In the genomic region with DNA sequence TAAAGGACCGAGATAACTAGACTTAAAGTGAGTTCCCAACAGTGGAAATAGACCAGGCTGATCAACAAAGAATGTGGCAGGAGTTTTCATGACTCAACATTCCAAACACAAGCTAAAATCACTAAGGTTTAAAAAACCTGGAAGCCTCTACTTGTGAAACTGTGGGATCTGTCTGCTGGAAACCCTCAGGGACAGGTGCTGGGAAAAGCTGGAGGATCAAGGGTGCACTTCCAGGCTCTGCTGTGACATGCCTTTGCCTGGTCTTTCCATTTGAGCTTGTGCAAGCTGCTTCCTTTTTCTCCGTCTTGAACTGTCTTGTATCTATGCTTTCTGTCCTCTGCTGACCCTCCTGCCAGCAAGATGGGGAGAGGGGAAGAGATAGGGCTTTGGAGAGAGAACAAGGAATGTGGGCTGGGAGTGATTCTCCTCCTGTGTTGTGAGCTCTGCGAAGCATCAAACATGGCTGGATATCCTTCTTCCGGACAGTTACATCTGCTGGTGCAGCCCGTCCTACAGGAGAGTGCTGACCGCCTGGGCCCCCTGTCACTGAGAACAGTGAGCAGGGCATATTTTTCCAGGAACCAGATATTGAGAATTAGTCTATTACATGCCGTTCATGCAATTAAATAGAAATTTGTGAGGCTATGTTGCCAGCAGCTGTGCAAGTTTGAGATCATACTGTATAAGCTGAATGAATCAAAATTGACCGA, we compare ENCODE assay signal across 17 cellular contexts. TPM values are rescaled to one million over a fixed set of nuclear protein-coding genes. Genes with fewer than 3 reads are reported as not detected.
DNase-seq lines count a peak whose midpoint lies in the region; ATAC-seq and TF ChIP-seq lines count a peak whose summit lies in the region.
"Had no signal": no experiment of that assay in that cellular context is flagged by ENCODE, and none has a peak within 500 bp of the region (broad histone marks: within the 10 kb centered on the region; RNA-seq: fewer than 3 reads in every experiment).

No MANE protein-coding gene starts in this region.

- H3K27ac ChIP-seq in AG04450 (ENCODE audit: low read depth, low read length): peak overlapping the region; percentile 33
- no peak overlapping the region for H3K27ac ChIP-seq in gastroesophageal sphincter
- H3K27ac ChIP-seq: body of pancreas, vagina, WERI-Rb-1 had no signal

- no peak for ATAC-seq in memory B cell (ENCODE audit: low read depth)
- no peak for ATAC-seq in HG02571 (IDR thresholded peaks at IDR 0.05; ENCODE audit: unreplicated experiment)
- ATAC-seq in gastroesophageal sphincter: no peak
- no peak for ATAC-seq in GM21528 (IDR thresholded peaks at IDR 0.05; ENCODE audit: low FRiP score, unreplicated experiment)
- ATAC-seq: body of pancreas had no signal

- POLR2A ChIA-PET in AG04450 (lab: Yijun Ruan, JAX): interaction anchor here (1.0 to 2.4 kb wide), 2 partner anchors 9 to 16 kb away, joined by 4 to 14 read pairs; no protein-coding TSS in a partner anchor

- no peaks in the 10 kb centered on the region for H3K27me3 Mint-ChIP-seq in dendritic cell treated with granulocyte-macrophage colony-stimulating factor and Interleukin-4, amounts not matched to agents 40 ng/mL and 50 ng/mL, for 4 days
- no peaks in the 10 kb centered on the region for H3K27me3 Mint-ChIP-seq in memory B cell

- H3K27me3 ChIP-seq in AG04450 (ENCODE audit: control insufficient read depth, insufficient read depth, low read length) (no peaks in the 10 kb centered on the region), gastroesophageal sphincter (peaks cover 7% of the 10 kb centered on the region)
- H3K27me3 ChIP-seq: body of pancreas, vagina had no signal

- no peak overlapping the region for H3K4me3 ChIP-seq in AG04450 (ENCODE audit: low read depth, low read length)
- no peak overlapping the region for H3K4me3 ChIP-seq in gastroesophageal sphincter
- H3K4me3 ChIP-seq: body of pancreas, vagina had no signal

- TF ChIP-seq CTCF in AG04450 (IDR thresholded peaks at IDR 0.05; ENCODE audit: low read depth, low read length) (no peak), gastroesophageal sphincter (IDR thresholded peaks at IDR 0.05) (no peak)

- peaks cover 49% of the 10 kb centered on the region for H3K36me3 Mint-ChIP-seq in dendritic cell treated with granulocyte-macrophage colony-stimulating factor and Interleukin-4, amounts not matched to agents 40 ng/mL and 50 ng/mL, for 4 days (ENCODE audit: low read depth)
- no peaks in the 10 kb centered on the region for H3K36me3 Mint-ChIP-seq in memory B cell

- TF ChIP-seq POLR2A in gastroesophageal sphincter (IDR thresholded peaks at IDR 0.05): no peak

- H3K4me1 Mint-ChIP-seq in dendritic cell treated with granulocyte-macrophage colony-stimulating factor and Interleukin-4, amounts not matched to agents 40 ng/mL and 50 ng/mL, for 4 days (ENCODE audit: low read depth): peaks cover 95% of the 10 kb centered on the region
- peaks cover 43% of the 10 kb centered on the region for H3K4me1 Mint-ChIP-seq in memory B cell

- DNase-seq in AG04450 (ENCODE audit: low read depth, low spot score) (peak; percentile 18), LHCN-M2 (ENCODE audit: low read depth) (peak; percentile 79), memory B cell (ENCODE audit: low spot score in 2 of 2) (no peak), NCI-H510A treated with DMSO at 0.1 percent for 48 hours (lab: John Stamatoyannopoulos, UW) (no peak)
- DNase-seq: activated T-cell treated with anti-CD3 and anti-CD28 coated beads, Interleukin-2, amount 50 U/mL, for 48 hours; body of pancreas; erythroblast; NCI-H1694; NCI-H748 treated with DMSO at 0.1 percent for 48 hours; stimulated activated CD4-positive, alpha-beta T cell treated with anti-CD3 and anti-CD28 coated beads, Interleukin-15, amount 100 ng/mL, for 24 hours; WERI-Rb-1 had no signal

- TF ChIP-seq EP300 in gastroesophageal sphincter (IDR thresholded peaks at IDR 0.05): no peak

- peak overlapping the region; percentile 96 for H3K27ac Mint-ChIP-seq in dendritic cell treated with granulocyte-macrophage colony-stimulating factor and Interleukin-4, amounts not matched to agents 40 ng/mL and 50 ng/mL, for 4 days
- H3K27ac Mint-ChIP-seq in memory B cell: peak overlapping the region; percentile 78

- no peaks in the 10 kb centered on the region for H3K36me3 ChIP-seq in gastroesophageal sphincter
- H3K36me3 ChIP-seq: vagina, WERI-Rb-1 had no signal

- intact Hi-C loops in dendritic cell treated with granulocyte-macrophage colony-stimulating factor and Interleukin-4, amounts not matched to agents 40 ng/mL and 50 ng/mL, for 4 days (cut with micrococcal nuclease): no loop called here

- no peak overlapping the region for H3K4me3 Mint-ChIP-seq in dendritic cell treated with granulocyte-macrophage colony-stimulating factor and Interleukin-4, amounts not matched to agents 40 ng/mL and 50 ng/mL, for 4 days
- H3K4me3 Mint-ChIP-seq in memory B cell: no peak overlapping the region
- H3K4me3 Mint-ChIP-seq: neural crest cell had no signal

- H3K9me3 Mint-ChIP-seq in dendritic cell treated with granulocyte-macrophage colony-stimulating factor and Interleukin-4, amounts not matched to agents 40 ng/mL and 50 ng/mL, for 4 days: no peaks in the 10 kb centered on the region
- no peaks in the 10 kb centered on the region for H3K9me3 Mint-ChIP-seq in memory B cell
- H3K9me3 Mint-ChIP-seq: neural crest cell had no signal

- H3K4me1 ChIP-seq in gastroesophageal sphincter: no peaks in the 10 kb centered on the region
- H3K4me1 ChIP-seq: body of pancreas, vagina had no signal

- no peaks in the 10 kb centered on the region for H3K9me3 ChIP-seq in AG04450 (ENCODE audit: control insufficient read depth, insufficient read depth, low read length)
- no peaks in the 10 kb centered on the region for H3K9me3 ChIP-seq in gastroesophageal sphincter
- H3K9me3 ChIP-seq: body of pancreas, vagina had no signal

- WGBS in gastroesophageal sphincter (ENCODE audit: low coverage in 1 of 2), 2 donors: 42 to 58% methylated on average over 2 to 4 of the region's 8 CpGs

- CTCF ChIA-PET in AG04450 (lab: Charles Lee): interaction anchor here (0.6 to 3.5 kb wide), 5 partner anchors 29 to 79 kb away, joined by 3 to 22 read pairs (median 4); no protein-coding TSS in a partner anchor

RNA-seq across cellular contexts. Expression of gene ARHGAP22, which starts 25.5 kb away (rescaled TPM):
- 8.2 and 9.6 TPM in 2 replicates for polyA plus RNA-seq in AG04450 (2011; rRNA removed)
- 13.6 and 14.3 TPM in 2 replicates for polyA minus RNA-seq in AG04450 (2011; rRNA and poly(A)+ RNA removed)
- total RNA-seq in LHCN-M2 (2014; rRNA removed) (255 and 312 TPM in 2 replicates), gastroesophageal sphincter (1 to 10 TPM; 4.2 to 5.8 (median 5.1) TPM)
- polyA plus RNA-seq in LHCN-M2 (2012): 102 TPM

Comparison
In these comparisons a context has a peak if more than half of its experiments do, and no peak if none do; other contexts are left out.
1. DNase-seq: peak in AG04450 (single experiment) and LHCN-M2 (single experiment); none in memory B cell (0 of 2) and NCI-H510A treated with DMSO at 0.1 percent for 48 hours (single experiment).
2. RNA of gene ARHGAP22, which starts 25.5 kb away (total RNA-seq): 255 to 312 TPM in LHCN-M2; 4.2 to 5.8 TPM in gastroesophageal sphincter; every median in the first group is over 10 times any median in the second.